In the genomic region with DNA sequence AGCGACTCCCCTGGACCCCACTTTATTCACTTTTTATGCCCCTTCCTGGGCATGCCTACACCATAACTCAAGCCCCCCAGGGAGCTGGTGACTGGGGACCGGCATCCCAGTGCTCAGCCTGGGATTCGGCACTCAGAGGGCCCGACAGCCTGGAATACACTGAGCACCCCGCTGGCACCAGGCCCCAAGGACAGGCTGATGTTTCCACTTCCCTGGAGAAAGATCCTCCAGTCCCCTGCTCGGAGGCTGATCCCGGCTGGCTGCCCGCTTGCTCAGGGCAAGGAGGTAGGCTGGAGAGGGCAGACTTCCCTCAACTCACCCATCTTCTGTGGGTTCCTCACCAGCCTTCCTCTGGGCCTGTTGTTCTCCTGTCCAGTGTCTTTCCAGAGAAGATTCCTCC, we compare ENCODE assay signal across 20 cellular contexts.
"Had no signal": no experiment of that assay in that cellular context is flagged by ENCODE, and none has a peak within 500 bp of the region (broad histone marks: within the 10 kb centered on the region; RNA-seq: fewer than 3 reads in every experiment).

No MANE protein-coding gene starts in this region.

- H3K9me3 Mint-ChIP-seq: activated naive CD4-positive, alpha-beta T cell treated with anti-CD3 and anti-CD28 coated beads, Interleukin-2, amount 50 U/mL, for 24 hours; activated T-cell treated with anti-CD3 and anti-CD28 coated beads, Interleukin-2, amount 50 U/mL, for 72 hours; neural crest cell had no signal

- H3K27me3 ChIP-seq: ascending aorta, breast epithelium, right lobe of liver, stomach, upper lobe of left lung had no signal

- H3K27ac Mint-ChIP-seq: activated naive CD4-positive, alpha-beta T cell treated with anti-CD3 and anti-CD28 coated beads, Interleukin-2, amount 50 U/mL, for 24 hours; activated T-cell treated with anti-CD3 and anti-CD28 coated beads, Interleukin-2, amount 50 U/mL, for 72 hours had no signal

- H3K27ac ChIP-seq: ascending aorta, breast epithelium, coronary artery, parathyroid adenoma, right lobe of liver, VCaP had no signal

- H3K4me3 Mint-ChIP-seq: activated naive CD4-positive, alpha-beta T cell treated with anti-CD3 and anti-CD28 coated beads, Interleukin-2, amount 50 U/mL, for 24 hours; activated T-cell treated with anti-CD3 and anti-CD28 coated beads, Interleukin-2, amount 50 U/mL, for 72 hours; neural crest cell had no signal

- H3K9me3 ChIP-seq: ascending aorta, breast epithelium, right lobe of liver, stomach, upper lobe of left lung had no signal

- DNase-seq: activated CD4-positive, alpha-beta T cell treated with anti-CD3 and anti-CD28 coated beads for 1 hour; activated gamma-delta T cell; activated T-cell treated with anti-CD3 and anti-CD28 coated beads, Interleukin-2, amount 50 U/mL, for 72 hours; erythroblast; kidney; right lobe of liver; small intestine; stimulated activated CD4-positive, alpha-beta T cell treated with anti-CD3 and anti-CD28 coated beads, Interleukin-15, amount 100 ng/mL, for 24 hours; stimulated activated CD4-positive, alpha-beta T cell treated with anti-CD3 and anti-CD28 coated beads, Interleukin-2, amount 100 ng/mL, for 48 hours; stomach; T-helper 2 cell; upper lobe of left lung had no signal

- H3K4me3 ChIP-seq: ascending aorta, breast epithelium, coronary artery, right lobe of liver, stomach, upper lobe of left lung had no signal

- H3K36me3 Mint-ChIP-seq: activated naive CD4-positive, alpha-beta T cell treated with anti-CD3 and anti-CD28 coated beads, Interleukin-2, amount 50 U/mL, for 24 hours had no signal

- H3K27me3 Mint-ChIP-seq: activated naive CD4-positive, alpha-beta T cell treated with anti-CD3 and anti-CD28 coated beads, Interleukin-2, amount 50 U/mL, for 24 hours had no signal

- H3K36me3 ChIP-seq: ascending aorta, breast epithelium, right lobe of liver had no signal

- ATAC-seq: activated T-cell treated with anti-CD3 and anti-CD28 coated beads, Interleukin-2, amount 50 U/mL, for 72 hours; left lobe of liver; right lobe of liver had no signal
